In the genomic region with DNA sequence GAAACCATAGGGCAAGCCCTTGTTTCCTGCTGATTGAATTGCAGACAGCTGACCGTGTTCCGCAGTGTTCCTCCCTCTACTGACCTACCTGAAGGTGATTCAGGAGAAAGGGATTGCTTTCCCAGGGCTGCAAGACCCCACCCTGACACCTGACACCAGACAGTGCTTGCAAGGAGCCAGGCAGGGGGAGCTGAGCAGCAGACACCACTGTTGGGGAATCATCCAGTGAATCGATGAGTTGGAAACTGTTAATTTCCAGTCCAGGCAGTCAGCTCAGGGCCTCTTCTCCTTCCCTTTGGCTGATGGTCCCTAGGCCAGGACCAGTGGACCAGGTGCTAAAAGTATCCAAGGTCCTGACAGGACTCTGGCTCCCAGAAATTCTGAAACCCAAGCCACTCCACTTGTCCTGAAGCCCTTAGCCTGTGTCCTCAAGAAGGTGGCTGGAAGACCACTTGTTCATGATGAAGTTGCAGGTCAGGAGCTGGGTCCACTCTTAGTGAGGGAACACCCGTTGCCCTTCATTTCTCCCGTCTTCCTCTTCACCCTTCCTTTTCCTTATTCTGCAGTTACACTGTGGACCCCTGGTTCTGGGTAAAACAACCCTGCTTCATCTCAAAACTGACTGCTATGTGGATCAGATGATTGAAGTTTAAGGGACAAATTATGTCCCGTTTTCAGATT, we compare ENCODE assay signal across 9 cellular contexts. TPM values are rescaled to one million over a fixed set of nuclear protein-coding genes. Genes with fewer than 3 reads are reported as not detected.
DNase-seq lines count a peak whose midpoint lies in the region; ATAC-seq, FAIRE-seq and TF ChIP-seq lines count a peak whose summit lies in the region.
"Had no signal": no experiment of that assay in that cellular context is flagged by ENCODE, and none has a peak within 500 bp of the region (broad histone marks: within the 10 kb centered on the region; RNA-seq: fewer than 3 reads in every experiment).

No MANE protein-coding gene starts in this region.

- POLR2A ChIA-PET in CD8-positive, alpha-beta T cell (lab: Charles Lee): interaction anchor here (1.0 to 9.2 kb wide), 13 partner anchors 10 to 122 kb away, joined by 3 to 180 read pairs (median 8); a partner anchor contains a TSS
- POLR2A ChIA-PET in naive thymus-derived CD4-positive, alpha-beta T cell (lab: Charles Lee): interaction anchor here (0.7 to 11.0 kb wide), 13 partner anchors 10 to 357 kb away, joined by 3 to 244 read pairs (median 7); a partner anchor contains a TSS

- FAIRE-seq in D721Med (lab: Jason Lieb, UNC): no peak

- intact Hi-C loops in CD8-positive, alpha-beta T cell (cut with DNase I, micrococcal nuclease): loop anchor here in 1 of 2 experiments (5.0 kb wide), 2 partner anchors 122 to 232 kb away; a partner anchor contains a TSS
- intact Hi-C loops in body of pancreas (cut with DNase I): no loop called here
- intact Hi-C loops in naive thymus-derived CD4-positive, alpha-beta T cell (cut with micrococcal nuclease): loop anchor here in 1 of 2 donors (5.0 kb wide), 2 partner anchors 52 to 67 kb away; a partner anchor contains a TSS

- H3K4me3 Mint-ChIP-seq in CD8-positive, alpha-beta T cell: peak overlapping the region; percentile 93
- peak overlapping the region; percentile 6 for H3K4me3 Mint-ChIP-seq in HFFc6
- H3K4me3 Mint-ChIP-seq in naive thymus-derived CD4-positive, alpha-beta T cell: peak overlapping the region in 6 of 10 donors; percentile 83 to 97 (median 95)

- TF ChIP-seq POLR2A in body of pancreas (IDR thresholded peaks at IDR 0.05): peak; percentile 9 to 49 (median 46)

- CTCF ChIA-PET in CD8-positive, alpha-beta T cell (lab: Charles Lee): interaction anchor here (1.0 to 4.8 kb wide), 9 partner anchors 8 to 73 kb away, joined by 3 to 24 read pairs (median 10); a partner anchor contains a TSS
- CTCF ChIA-PET in naive thymus-derived CD4-positive, alpha-beta T cell (lab: Charles Lee): no interaction called here

- H3K27ac Mint-ChIP-seq in CD8-positive, alpha-beta T cell: peak overlapping the region; percentile 86
- peak overlapping the region; percentile 97 for H3K27ac Mint-ChIP-seq in HFFc6
- peak overlapping the region; percentile 20 to 95 (median 89) for H3K27ac Mint-ChIP-seq in naive thymus-derived CD4-positive, alpha-beta T cell

- no peaks in the 10 kb centered on the region for H3K9me3 Mint-ChIP-seq in CD8-positive, alpha-beta T cell
- H3K9me3 Mint-ChIP-seq in HFFc6: peaks cover 22% of the 10 kb centered on the region
- peaks cover 0 to 15% (median 0%) of the 10 kb centered on the region in 11 donors for H3K9me3 Mint-ChIP-seq in naive thymus-derived CD4-positive, alpha-beta T cell

- WGBS in body of pancreas, 2 donors: 49 to 61% methylated on average over 6 of the region's 6 CpGs

- H3K27me3 ChIP-seq in CD8-positive, alpha-beta T cell (ENCODE audit: insufficient read depth, low read length): no peaks in the 10 kb centered on the region
- no peaks in the 10 kb centered on the region for H3K27me3 ChIP-seq in body of pancreas
- H3K27me3 ChIP-seq in naive thymus-derived CD4-positive, alpha-beta T cell (ENCODE audit: control insufficient read depth in 2 of 2, insufficient read depth in 2 of 2, low read length in 2 of 2): no peaks in the 10 kb centered on the region

- peaks cover 26% of the 10 kb centered on the region for H3K4me1 ChIP-seq in CD8-positive, alpha-beta T cell (ENCODE audit: insufficient read depth, low read length)
- H3K4me1 ChIP-seq in body of pancreas: peaks cover 38% of the 10 kb centered on the region
- peaks cover 15 to 17% of the 10 kb centered on the region in 2 donors for H3K4me1 ChIP-seq in naive thymus-derived CD4-positive, alpha-beta T cell (ENCODE audit: control insufficient read depth in 2 of 2, insufficient read depth in 2 of 2, low read length in 2 of 2)

- H3K36me3 Mint-ChIP-seq in CD8-positive, alpha-beta T cell: peaks cover 36% of the 10 kb centered on the region
- H3K36me3 Mint-ChIP-seq in HFFc6 (ENCODE audit: low read depth): peaks cover 32% of the 10 kb centered on the region
- H3K36me3 Mint-ChIP-seq in naive thymus-derived CD4-positive, alpha-beta T cell: peaks cover 13 to 35% (median 27%) of the 10 kb centered on the region in 5 donors

- no peak for ATAC-seq in CD8-positive, alpha-beta T cell
- ATAC-seq in body of pancreas (no peak), HG03159 (IDR thresholded peaks at IDR 0.05; ENCODE audit: unreplicated experiment) (no peak)
- no peak for ATAC-seq in naive thymus-derived CD4-positive, alpha-beta T cell

- peak in 1 of 7 experiments; percentile 36 for DNase-seq in CD8-positive, alpha-beta T cell
- DNase-seq in HFFc6 (peak; percentile 51), body of pancreas (peak in 3 of 4 donors; percentile 26 to 63 (median 58)), D721Med (ENCODE audit: insufficient read length, low spot score) (no peak), amygdala (lab: John Stamatoyannopoulos, UW) (no peak), iPS-NIHi11 (ENCODE audit: low spot score) (no peak)
- peak in 3 of 9 donors; percentile 28 to 36 (median 29) for DNase-seq in naive thymus-derived CD4-positive, alpha-beta T cell
- DNase-seq: stimulated activated CD4-positive, alpha-beta T cell treated with anti-CD3 and anti-CD28 coated beads, Interleukin-2, amount 100 ng/mL, for 48 hours had no signal

- H3K27ac ChIP-seq in CD8-positive, alpha-beta T cell (ENCODE audit: low read depth, low read length): no peak overlapping the region
- peak overlapping the region in 3 of 4 donors; percentile 0 to 48 (median 29) for H3K27ac ChIP-seq in body of pancreas
- no peak overlapping the region for H3K27ac ChIP-seq in naive thymus-derived CD4-positive, alpha-beta T cell (ENCODE audit: low read depth, low read length)

- H3K4me1 Mint-ChIP-seq in CD8-positive, alpha-beta T cell (ENCODE audit: low read depth): peaks cover 29% of the 10 kb centered on the region
- H3K4me1 Mint-ChIP-seq in HFFc6 (ENCODE audit: low read depth): peaks cover 28% of the 10 kb centered on the region
- H3K4me1 Mint-ChIP-seq in naive thymus-derived CD4-positive, alpha-beta T cell: peaks cover 16 to 48% (median 39%) of the 10 kb centered on the region in 7 donors

- H3K4me3 ChIP-seq in CD8-positive, alpha-beta T cell (ENCODE audit: low read depth, low read length): no peak overlapping the region
- no peak overlapping the region for H3K4me3 ChIP-seq in body of pancreas
- no peak overlapping the region for H3K4me3 ChIP-seq in naive thymus-derived CD4-positive, alpha-beta T cell (ENCODE audit: low read length)

- H3K9me3 ChIP-seq in CD8-positive, alpha-beta T cell (ENCODE audit: low read length): no peaks in the 10 kb centered on the region
- no peaks in the 10 kb centered on the region for H3K9me3 ChIP-seq in body of pancreas
- H3K9me3 ChIP-seq in naive thymus-derived CD4-positive, alpha-beta T cell (ENCODE audit: control insufficient read depth in 2 of 3, low read length in 3 of 3): no peaks in the 10 kb centered on the region

- no peak for TF ChIP-seq CTCF in CD8-positive, alpha-beta T cell (IDR thresholded peaks at IDR 0.05)
- TF ChIP-seq CTCF in HFFc6 (IDR thresholded peaks at IDR 0.05): no peak; the same call in 1 of the 2 replicates
- TF ChIP-seq CTCF in body of pancreas (IDR thresholded peaks at IDR 0.05): no peak
- no peak for TF ChIP-seq CTCF in D721Med (IDR thresholded peaks at IDR 0.05; ENCODE audit: insufficient read depth, missing control alignments)

- H3K36me3 ChIP-seq in CD8-positive, alpha-beta T cell (ENCODE audit: insufficient read depth, low read length): peaks cover 32% of the 10 kb centered on the region
- peaks cover 7 to 12% of the 10 kb centered on the region in 2 donors for H3K36me3 ChIP-seq in body of pancreas (replicated peaks in 1 of 2; ENCODE audit: insufficient read depth in 1 of 2, low read depth in 2 of 2)
- H3K36me3 ChIP-seq in naive thymus-derived CD4-positive, alpha-beta T cell (ENCODE audit: control insufficient read depth in 2 of 3, insufficient read depth in 3 of 3, low read length in 3 of 3): peaks cover 14 to 31% (median 23%) of the 10 kb centered on the region in 3 experiments

- no peaks in the 10 kb centered on the region for H3K27me3 Mint-ChIP-seq in CD8-positive, alpha-beta T cell (ENCODE audit: low read depth)
- H3K27me3 Mint-ChIP-seq in HFFc6 (ENCODE audit: insufficient read depth): peaks cover 65% of the 10 kb centered on the region
- peaks cover 0 to 3% (median 0%) of the 10 kb centered on the region in 5 donors for H3K27me3 Mint-ChIP-seq in naive thymus-derived CD4-positive, alpha-beta T cell

RNA-seq across cellular contexts. Expression of a gene that starts 9.5 kb away (rescaled TPM):
- total RNA-seq in CD8-positive, alpha-beta T cell: 10 to 100 TPM; 37.3 to 42.8 TPM
- total RNA-seq in HFFc6 (2021; fragmentation: NEBNext Ultra II Directional; extraction: Animal tissue kit (Norgen Biotek cat#: 25700)): 10 to 100 TPM; 12.7 to 18.6 (median 16.2) TPM
- total RNA-seq in body of pancreas: 10 to 100 TPM; 18.4 to 59.7 TPM
- 10 to 100 TPM; 32.0 to 49.8 (median 41.0) TPM for total RNA-seq in naive thymus-derived CD4-positive, alpha-beta T cell
- 10 to 100 TPM; 21.5 to 22.1 TPM for polyA plus RNA-seq in naive thymus-derived CD4-positive, alpha-beta T cell

RNA-seq across cellular contexts. Expression of a gene that starts 10.1 kb away (rescaled TPM):
- 1 to 10 TPM; 3.4 to 3.7 TPM for total RNA-seq in CD8-positive, alpha-beta T cell
- 10 to 100 TPM; 33.8 to 43.2 (median 37.7) TPM for total RNA-seq in HFFc6 (2021; fragmentation: NEBNext Ultra II Directional; extraction: Animal tissue kit (Norgen Biotek cat#: 25700))
- total RNA-seq in body of pancreas: 10 to 100 TPM; 27.4 to 27.5 TPM
- total RNA-seq in naive thymus-derived CD4-positive, alpha-beta T cell: 10 to 100 TPM in 4 of 5 experiments, 1 to 10 TPM in 1; 9.9 to 42.9 (median 22.1) TPM
- polyA plus RNA-seq in naive thymus-derived CD4-positive, alpha-beta T cell: 10 to 100 TPM; 12.8 to 18.9 TPM

RNA-seq across cellular contexts. Expression of a gene that starts 53.9 kb away (rescaled TPM):
- 1 to 10 TPM; 1.2 to 2.3 TPM for total RNA-seq in CD8-positive, alpha-beta T cell
- total RNA-seq in HFFc6 (2021; fragmentation: NEBNext Ultra II Directional; extraction: Animal tissue kit (Norgen Biotek cat#: 25700)): 1 to 10 TPM in 1 of 6 experiments, under 1 TPM in 4, not detected in 1; 0.28 to 1.0 (median 0.76) TPM
- 10 to 100 TPM; 25.1 to 33.7 TPM for total RNA-seq in body of pancreas
- 1 to 10 TPM in 3 of 5 experiments, under 1 TPM in 2; 0.49 to 1.8 (median 1.2) TPM for total RNA-seq in naive thymus-derived CD4-positive, alpha-beta T cell
- under 1 TPM; 0.09 to 0.35 TPM for polyA plus RNA-seq in naive thymus-derived CD4-positive, alpha-beta T cell

Comparison
In these comparisons a context has a peak if more than half of its experiments do, and no peak if none do; other contexts are left out.
1. DNase-seq: peak in HFFc6 (single experiment) and body of pancreas (3 of 4); none in D721Med (single experiment), amygdala (0 of 56) and iPS-NIHi11 (single experiment).
2. H3K27ac ChIP-seq: peak in body of pancreas (3 of 4); none in CD8-positive, alpha-beta T cell (single experiment) and naive thymus-derived CD4-positive, alpha-beta T cell (single experiment).
3. H3K4me3 Mint-ChIP-seq: peak in every context shown above with its lines; median percentile 95 in naive thymus-derived CD4-positive, alpha-beta T cell; 93 in CD8-positive, alpha-beta T cell; 6 in HFFc6.
4. RNA of a gene that starts 53.9 kb away (total RNA-seq): 25.1 to 33.7 TPM in body of pancreas; 1.2 to 2.3 TPM in CD8-positive, alpha-beta T cell, 0.49 to 1.8 TPM in naive thymus-derived CD4-positive, alpha-beta T cell and 0.28 to 1.0 TPM in HFFc6; every median in the first group is over 4 times any median in the second.
5. Peak in every context shown above with its lines, with median percentiles within 50 percentile points of each other: H3K27ac Mint-ChIP-seq.